Comparison of ENCODE assay signal across 8 cellular contexts in the genomic region with DNA sequence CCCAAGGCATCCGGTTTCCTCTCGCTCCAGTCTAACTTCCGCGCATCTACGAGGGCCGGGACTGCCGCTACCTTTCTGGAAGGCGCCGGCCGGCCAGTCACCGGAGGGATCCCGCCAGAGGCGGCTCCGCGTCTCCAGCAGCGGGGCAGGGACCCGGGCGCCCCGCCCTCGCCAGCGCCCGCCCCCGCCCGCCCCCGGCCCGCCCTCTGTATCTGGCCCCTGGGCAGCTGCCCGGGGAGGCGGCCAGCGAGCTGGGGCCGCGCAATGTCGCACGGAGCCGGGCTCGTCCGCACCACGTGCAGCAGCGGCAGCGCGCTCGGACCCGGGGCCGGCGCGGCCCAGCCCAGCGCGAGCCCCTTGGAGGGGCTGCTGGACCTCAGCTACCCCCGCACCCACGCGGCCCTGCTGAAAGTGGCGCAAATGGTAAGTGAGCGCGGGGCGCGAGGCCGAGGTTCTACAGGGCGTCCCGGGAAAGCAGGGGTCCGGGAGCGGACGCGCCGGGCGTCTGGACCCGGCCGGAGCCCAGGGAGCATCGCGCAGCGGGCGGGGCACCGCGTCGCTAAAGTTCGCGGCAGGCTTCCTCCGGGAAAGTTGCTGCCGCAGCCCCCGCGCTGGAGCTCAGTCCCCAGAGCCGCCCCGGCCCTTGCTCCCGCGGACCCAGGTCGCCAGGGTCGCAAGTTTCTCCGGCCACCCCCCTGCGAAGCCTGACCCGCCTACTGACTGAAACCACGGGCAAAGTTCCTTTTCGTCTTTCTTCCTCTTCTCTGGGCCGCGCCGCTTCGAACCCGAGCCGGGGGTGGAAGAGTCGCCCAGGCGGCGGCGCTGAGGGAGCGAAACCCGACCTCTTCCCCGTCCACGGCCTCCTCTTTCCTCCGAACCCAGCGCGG. TPM values are rescaled to one million over a fixed set of nuclear protein-coding genes. Genes with fewer than 3 reads are reported as not detected.
A peak's percentile ranks its signal among the peaks of the same experiment; 100 is the strongest.
DNase-seq lines count a peak whose midpoint lies in the region; ATAC-seq lines count a peak whose summit lies in the region.

A gene with protein sequence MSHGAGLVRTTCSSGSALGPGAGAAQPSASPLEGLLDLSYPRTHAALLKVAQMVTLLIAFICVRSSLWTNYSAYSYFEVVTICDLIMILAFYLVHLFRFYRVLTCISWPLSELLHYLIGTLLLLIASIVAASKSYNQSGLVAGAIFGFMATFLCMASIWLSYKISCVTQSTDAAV (plus strand): TSS at position 211 of the 887 bp plus-strand sequence. CDS start 54 bp downstream, at position 265.

- H3K14ac ChIP-seq in mesenchymal stem cell (ENCODE audit: low read length in 2 of 2) = peak within 1 kb of the TSS in 1 of 2 experiments; percentile 83

- no peaks in the 10 kb centered on the region for H3K27me3 Mint-ChIP-seq in stimulated activated memory B cell treated with anti-CD40 and anti-IgM and Interleukin-4, amounts not matched to agents 10 μg/mL and 1 μg/mL and 100 μg/mL, for 72 hours

- H2BK5ac ChIP-seq in mesenchymal stem cell (ENCODE audit: low read depth, low read length, poor library complexity, severe bottlenecking) = peak within 1 kb of the TSS; percentile 59

- peak within 1 kb of the TSS; percentile 97 for H3K4me2 ChIP-seq in mesenchymal stem cell (ENCODE audit: low read length, poor library complexity, severe bottlenecking)

- peak within 1 kb of the TSS; percentile 71 for H4K8ac ChIP-seq in mesenchymal stem cell (ENCODE audit: low read length)

- no peaks in the 10 kb centered on the region for H3K9me3 ChIP-seq in effector memory CD4-positive, alpha-beta T cell (ENCODE audit: control insufficient read depth, low read length)
- no peaks in the 10 kb centered on the region for H3K9me3 ChIP-seq in mesenchymal stem cell (ENCODE audit: control insufficient read depth, low read length)

- H3K27ac ChIP-seq in effector memory CD4-positive, alpha-beta T cell (ENCODE audit: insufficient read depth, low read length, poor library complexity, severe bottlenecking) = peak within 1 kb of the TSS; percentile 83
- peak within 1 kb of the TSS; percentile 52 for H3K27ac ChIP-seq in mesenchymal stem cell (ENCODE audit: low read length, poor library complexity, severe bottlenecking)

- H3K4me3 ChIP-seq in H7 (ENCODE audit: insufficient read depth, low read depth, low read length) (peak within 1 kb of the TSS; percentile 82), mesenchymal stem cell (ENCODE audit: insufficient read depth in 1 of 2, low read depth in 1 of 2, low read length in 2 of 2) (peak within 1 kb of the TSS; percentile 88 to 90)
- H3K4me3 ChIP-seq in effector memory CD4-positive, alpha-beta T cell (ENCODE audit: insufficient read depth, low read depth, low read length, poor library complexity, severe bottlenecking) = peak within 1 kb of the TSS; percentile 74

- H3K23ac ChIP-seq in mesenchymal stem cell (ENCODE audit: low read length in 2 of 2) = peak within 1 kb of the TSS; percentile 89 to 97

- H3K18ac ChIP-seq in mesenchymal stem cell (ENCODE audit: low read depth in 1 of 2, low read length in 2 of 2) = peak within 1 kb of the TSS; percentile 86 to 95

- H3K36me3 ChIP-seq in H7 (replicated peaks; ENCODE audit: control insufficient read depth, insufficient read depth, low read length) (no peaks in the 10 kb centered on the region), mesenchymal stem cell (ENCODE audit: control insufficient read depth in 1 of 2, insufficient read depth in 2 of 2, low read depth in 1 of 2, low read length in 2 of 2) (no peaks in the 10 kb centered on the region)
- no peaks in the 10 kb centered on the region for H3K36me3 ChIP-seq in effector memory CD4-positive, alpha-beta T cell (ENCODE audit: control insufficient read depth, insufficient read depth, low read length)

- peak; percentile 78 for ATAC-seq in stimulated activated memory B cell treated with anti-CD40 and anti-IgM and Interleukin-4, amounts not matched to agents 10 μg/mL and 1 μg/mL and 100 μg/mL, for 72 hours

- H3K4ac ChIP-seq in mesenchymal stem cell (ENCODE audit: low read depth in 1 of 2, low read length in 2 of 2) = peak within 1 kb of the TSS; percentile 42 to 91

- H3K4me1 ChIP-seq in effector memory CD4-positive, alpha-beta T cell (ENCODE audit: control insufficient read depth, insufficient read depth, low read length, poor library complexity, severe bottlenecking) = peaks cover 22% of the 10 kb centered on the region
- H3K4me1 ChIP-seq in mesenchymal stem cell (ENCODE audit: control insufficient read depth, insufficient read depth, low read depth, low read length) = peaks cover 8% of the 10 kb centered on the region

- peaks cover 20% of the 10 kb centered on the region for H3K79me1 ChIP-seq in mesenchymal stem cell (replicated peaks; ENCODE audit: low read length, poor library complexity, severe bottlenecking)

- peak; percentile 78 for DNase-seq in ELR (ENCODE audit: low read depth)
- DNase-seq in H7 = peak; percentile 88
- DNase-seq in NCI-H2196 (lab: John Stamatoyannopoulos, UW; ENCODE audit: unreplicated experiment) = peak; percentile 38
- DNase-seq in activated CD4-positive, alpha-beta T cell treated with anti-CD3 and anti-CD28 coated beads, Interleukin-2, amount 50 U/mL, for 48 hours = peak; percentile 69 to 75
- DNase-seq in effector memory CD4-positive, alpha-beta T cell = peak; percentile 58 to 70 (median 61)
- DNase-seq in mesenchymal stem cell = peak; percentile 52
- no peak for DNase-seq in NCI-H446 treated with DMSO at 0.1 percent for 48 hours (lab: John Stamatoyannopoulos, UW)

- H2BK15ac ChIP-seq in mesenchymal stem cell (ENCODE audit: low read depth, poor library complexity, severe bottlenecking) = no peak within 1 kb of the TSS

- H2BK12ac ChIP-seq in mesenchymal stem cell (ENCODE audit: low read length in 2 of 2) = peak within 1 kb of the TSS in 1 of 2 experiments; percentile 87

- peaks cover 11% of the 10 kb centered on the region for H3K36me3 Mint-ChIP-seq in stimulated activated memory B cell treated with anti-CD40 and anti-IgM and Interleukin-4, amounts not matched to agents 10 μg/mL and 1 μg/mL and 100 μg/mL, for 72 hours

- no peak within 1 kb of the TSS for H2AK5ac ChIP-seq in mesenchymal stem cell (ENCODE audit: low read length, severe bottlenecking)

- H3K4me1 Mint-ChIP-seq in stimulated activated memory B cell treated with anti-CD40 and anti-IgM and Interleukin-4, amounts not matched to agents 10 μg/mL and 1 μg/mL and 100 μg/mL, for 72 hours = peaks cover 51% of the 10 kb centered on the region

- peak within 1 kb of the TSS; percentile 73 for H2BK120ac ChIP-seq in mesenchymal stem cell (ENCODE audit: low read depth, low read length)

- H3K9me3 Mint-ChIP-seq in stimulated activated memory B cell treated with anti-CD40 and anti-IgM and Interleukin-4, amounts not matched to agents 10 μg/mL and 1 μg/mL and 100 μg/mL, for 72 hours = no peaks in the 10 kb centered on the region

- under 1% methylated on average over 78 of the region's 107 CpGs for WGBS in mesenchymal stem cell

- peak within 1 kb of the TSS; percentile 93 for H3K4me3 Mint-ChIP-seq in stimulated activated memory B cell treated with anti-CD40 and anti-IgM and Interleukin-4, amounts not matched to agents 10 μg/mL and 1 μg/mL and 100 μg/mL, for 72 hours

- H2AFZ ChIP-seq in mesenchymal stem cell (ENCODE audit: low read depth, low read length) = peak within 1 kb of the TSS; percentile 92

- H3K27me3 ChIP-seq in H7 (ENCODE audit: control insufficient read depth, insufficient read depth, low read length) = peaks cover 16% of the 10 kb centered on the region
- H3K27me3 ChIP-seq in effector memory CD4-positive, alpha-beta T cell (replicated peaks; ENCODE audit: control insufficient read depth, insufficient read depth, low read length, poor library complexity, severe bottlenecking) = no peaks in the 10 kb centered on the region
- H3K27me3 ChIP-seq in mesenchymal stem cell (ENCODE audit: control insufficient read depth in 1 of 2, insufficient read depth in 1 of 2, low read length in 2 of 2) = no peaks in the 10 kb centered on the region

- H3K27ac Mint-ChIP-seq in stimulated activated memory B cell treated with anti-CD40 and anti-IgM and Interleukin-4, amounts not matched to agents 10 μg/mL and 1 μg/mL and 100 μg/mL, for 72 hours = peak within 1 kb of the TSS; percentile 85

- H3K9ac ChIP-seq in mesenchymal stem cell (ENCODE audit: low read length) = peak within 1 kb of the TSS; percentile 96

- H4K91ac ChIP-seq in mesenchymal stem cell (ENCODE audit: low read length) = no peak within 1 kb of the TSS

RNA-seq across cellular contexts. Expression of the gene that starts here (rescaled TPM):
- total RNA-seq in H7 (2014; rRNA removed; shearing (Covaris generic)) = 15.3 and 17.7 TPM in 2 replicates
- polyA plus RNA-seq in mesenchymal stem cell (2013, experiment 1 of 2) = 15.4 TPM
- polyA plus RNA-seq in mesenchymal stem cell (2013, experiment 2 of 2) = 14.4 TPM
